22 cellular contexts compared by ENCODE assay signal in the genomic region with DNA sequence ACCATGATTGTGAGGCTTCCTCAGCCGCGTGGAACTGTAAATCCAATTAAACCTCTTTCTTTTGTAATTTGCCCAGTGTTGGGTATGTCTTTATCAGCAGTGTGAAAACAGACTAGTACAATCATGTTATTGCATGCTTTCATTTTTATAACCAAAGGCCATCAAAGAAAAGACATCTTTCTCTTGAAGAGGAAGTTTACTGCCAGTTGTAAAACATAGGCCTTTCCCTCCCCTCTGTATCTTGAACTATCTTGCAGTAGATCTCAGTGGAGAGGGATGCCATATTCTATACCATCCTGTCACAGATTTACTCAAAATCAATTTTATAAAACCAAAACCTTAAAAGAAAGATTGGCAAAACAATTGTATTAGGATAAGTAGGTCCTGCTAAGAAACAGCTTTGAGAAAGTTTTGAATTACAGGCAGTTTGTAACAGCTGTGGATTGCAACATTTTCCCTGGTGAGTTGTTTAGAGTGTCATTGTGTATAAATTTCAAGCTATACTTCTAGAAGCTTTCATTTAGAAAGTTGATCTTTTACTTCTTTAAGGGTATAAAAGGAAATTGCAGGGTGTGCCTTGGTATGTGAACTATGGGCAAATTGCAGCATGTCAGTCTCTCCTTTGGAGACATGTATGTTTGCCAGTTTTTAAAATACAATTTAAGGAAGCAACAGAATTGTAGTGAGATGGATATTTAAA.
DNase-seq lines count a peak whose midpoint lies in the region; ATAC-seq, FAIRE-seq and TF ChIP-seq lines count a peak whose summit lies in the region.
"Had no signal": no experiment of that assay in that cellular context is flagged by ENCODE, and none has a peak within 500 bp of the region (broad histone marks: within the 10 kb centered on the region; RNA-seq: fewer than 3 reads in every experiment).

No MANE protein-coding gene starts in this region.

- H3K79me2 ChIP-seq in GM23248 (ENCODE audit: insufficient read depth): no peaks in the 10 kb centered on the region

- peak; percentile 33; the same call in 2 of the 3 replicates for ATAC-seq in RWPE2 (ENCODE audit: low read depth)
- ATAC-seq: CD8-positive, alpha-beta T cell; sciatic nerve had no signal

- peak overlapping the region; percentile 45 for H3K27ac ChIP-seq in GM23248
- peak overlapping the region; percentile 97 for H3K27ac ChIP-seq in RWPE2 (ENCODE audit: poor library complexity, severe bottlenecking)
- no peak overlapping the region for H3K27ac ChIP-seq in suprapubic skin
- no peak overlapping the region for H3K27ac ChIP-seq in small intestine (ENCODE audit: low read depth in 1 of 2, low read length in 1 of 2)
- H3K27ac ChIP-seq: brain microvascular endothelial cell, tibial artery had no signal

- 93 to 95% methylated on average over 2 of the region's 2 CpGs for WGBS in GM23248 (ENCODE audit: low coverage in 1 of 2, low lambda C conversion rate in 2 of 2, missing lambda C conversion rate in 2 of 2), 2 experiments
- WGBS in suprapubic skin: 71% methylated on average over 2 of the region's 2 CpGs
- WGBS in small intestine, 3 donors: 79 to 95% (median 86%) methylated on average over 2 of the region's 2 CpGs

- peak overlapping the region; percentile 50 for H2AFZ ChIP-seq in GM23248

- H3K4me3 ChIP-seq in GM23248 (0 out of 2 replicates have a peak overlapping the region, but pooled peaks have one; percentile 10), RWPE2 (ENCODE audit: severe bottlenecking) (no peak overlapping the region), fibroblast of mammary gland (ENCODE audit: control insufficient read depth, low read depth, low read length) (no peak overlapping the region), suprapubic skin (no peak overlapping the region), small intestine (ENCODE audit: low read depth in 1 of 2, low read length in 2 of 2) (no peak overlapping the region)
- H3K4me3 ChIP-seq: tibial artery had no signal

- H3K27me3 ChIP-seq in GM23248 (replicated peaks; ENCODE audit: insufficient read depth): no peaks in the 10 kb centered on the region
- no peaks in the 10 kb centered on the region for H3K27me3 ChIP-seq in RWPE2 (ENCODE audit: insufficient read depth, poor library complexity, severe bottlenecking)
- H3K27me3 ChIP-seq in suprapubic skin: no peaks in the 10 kb centered on the region
- no peaks in the 10 kb centered on the region for H3K27me3 ChIP-seq in small intestine (ENCODE audit: control insufficient read depth in 2 of 2, insufficient read depth in 2 of 2, low read length in 2 of 2)
- H3K27me3 ChIP-seq: brain microvascular endothelial cell, tibial artery had no signal

- peaks cover 39% of the 10 kb centered on the region for H3F3A ChIP-seq in GM23248 (ENCODE audit: insufficient read depth)

- H3K9me2 ChIP-seq in GM23248 (ENCODE audit: insufficient read depth): no peaks in the 10 kb centered on the region

- H3K4me1 Mint-ChIP-seq in activated naive CD8-positive, alpha-beta T cell treated with anti-CD3 and anti-CD28 coated beads for 36 hours: no peaks in the 10 kb centered on the region
- H3K4me1 Mint-ChIP-seq: immature natural killer cell had no signal

- H3K36me3 ChIP-seq in GM23248 (ENCODE audit: low read depth): no peaks in the 10 kb centered on the region
- H3K36me3 ChIP-seq in RWPE2 (ENCODE audit: low read depth): no peaks in the 10 kb centered on the region
- no peaks in the 10 kb centered on the region for H3K36me3 ChIP-seq in suprapubic skin
- no peaks in the 10 kb centered on the region for H3K36me3 ChIP-seq in small intestine (ENCODE audit: control insufficient read depth in 2 of 2, insufficient read depth in 2 of 2, low read length in 2 of 2)
- H3K36me3 ChIP-seq: brain microvascular endothelial cell, tibial artery had no signal

- peak overlapping the region; percentile 59 for H3K4me2 ChIP-seq in GM23248 (ENCODE audit: unreplicated experiment)

- no peaks in the 10 kb centered on the region for H3K36me3 Mint-ChIP-seq in activated naive CD8-positive, alpha-beta T cell treated with anti-CD3 and anti-CD28 coated beads for 36 hours
- H3K36me3 Mint-ChIP-seq: CD8-positive, alpha-beta T cell; immature natural killer cell had no signal

- no peak overlapping the region for H3K27ac Mint-ChIP-seq in activated naive CD8-positive, alpha-beta T cell treated with anti-CD3 and anti-CD28 coated beads for 36 hours
- H3K27ac Mint-ChIP-seq: activated naive CD4-positive, alpha-beta T cell treated with anti-CD3 and anti-CD28 coated beads for 36 hours; CD8-positive, alpha-beta T cell; H9; immature natural killer cell had no signal

- no peak for TF ChIP-seq POLR2A in suprapubic skin (IDR thresholded peaks at IDR 0.05)

- no peaks in the 10 kb centered on the region for H3K9me3 ChIP-seq in GM23248 (ENCODE audit: low read depth)
- H3K9me3 ChIP-seq in RWPE2 (ENCODE audit: severe bottlenecking): no peaks in the 10 kb centered on the region
- no peaks in the 10 kb centered on the region for H3K9me3 ChIP-seq in suprapubic skin
- no peaks in the 10 kb centered on the region for H3K9me3 ChIP-seq in small intestine (ENCODE audit: control insufficient read depth, low read depth)
- H3K9me3 ChIP-seq: tibial artery had no signal

- in situ Hi-C loops in GM23248 (cut with MboI): no loop called here

- FAIRE-seq in small intestine (lab: Jason Lieb, UNC): no peak
- FAIRE-seq: GM12892 had no signal

- H4K20me1 ChIP-seq in GM23248 (ENCODE audit: insufficient read depth): no peaks in the 10 kb centered on the region

- H3K4me3 Mint-ChIP-seq in activated naive CD8-positive, alpha-beta T cell treated with anti-CD3 and anti-CD28 coated beads for 36 hours: no peak overlapping the region
- H3K4me3 Mint-ChIP-seq: activated naive CD4-positive, alpha-beta T cell treated with anti-CD3 and anti-CD28 coated beads for 36 hours; CD8-positive, alpha-beta T cell; H9; immature natural killer cell had no signal

- no peaks in the 10 kb centered on the region for H3K27me3 Mint-ChIP-seq in activated naive CD8-positive, alpha-beta T cell treated with anti-CD3 and anti-CD28 coated beads for 36 hours

- TF ChIP-seq EP300 in suprapubic skin (IDR thresholded peaks at IDR 0.05): no peak

- peaks cover 36% of the 10 kb centered on the region for H3K4me1 ChIP-seq in GM23248 (ENCODE audit: insufficient read depth)
- H3K4me1 ChIP-seq in RWPE2 (ENCODE audit: insufficient read depth, poor library complexity, severe bottlenecking): peaks cover 54% of the 10 kb centered on the region
- peaks cover 5% of the 10 kb centered on the region for H3K4me1 ChIP-seq in suprapubic skin
- H3K4me1 ChIP-seq in small intestine (ENCODE audit: control insufficient read depth in 2 of 2, insufficient read depth in 1 of 2, low read depth in 1 of 2, low read length in 1 of 2): no peaks in the 10 kb centered on the region
- H3K4me1 ChIP-seq: tibial artery had no signal

- no peak overlapping the region for H3K9ac ChIP-seq in GM23248

- no peak for TF ChIP-seq CTCF in RWPE2 (IDR thresholded peaks at IDR 0.05; ENCODE audit: poor library complexity, severe bottlenecking)
- TF ChIP-seq CTCF in fibroblast of mammary gland (conservative IDR thresholded peaks at IDR 0.05; ENCODE audit: control insufficient read depth, insufficient read depth, low read depth, low read length): no peak
- TF ChIP-seq CTCF in suprapubic skin (IDR thresholded peaks at IDR 0.05): no peak

- DNase-seq in GM23248 (peak; percentile 69), RWPE2 (ENCODE audit: low spot score) (no peak), fibroblast of mammary gland (ENCODE audit: low read depth) (peak; percentile 55), renal cortical epithelial cell (ENCODE audit: low read depth) (peak; percentile 42), suprapubic skin (ENCODE audit: low spot score in 2 of 2) (no peak), small intestine (no peak), NCI-H1105 (lab: John Stamatoyannopoulos, UW) (no peak)
- DNase-seq in activated naive CD8-positive, alpha-beta T cell treated with anti-CD3 and anti-CD28 coated beads for 36 hours: no peak
- DNase-seq: activated CD4-positive, alpha-beta T cell treated with anti-CD3 and anti-CD28 coated beads for 48 hours; activated CD8-positive, alpha-beta memory T cell treated with anti-CD3 and anti-CD28 coated beads, Interleukin-2, amount 50 U/mL, for 48 hours; activated naive CD4-positive, alpha-beta T cell treated with anti-CD3 and anti-CD28 coated beads for 36 hours; brain microvascular endothelial cell; CD8-positive, alpha-beta T cell; H9; immature natural killer cell; mesendoderm; NCI-H1417 treated with DMSO at 0.1 percent for 48 hours; NCI-H510A; stimulated activated CD4-positive, alpha-beta T cell treated with anti-CD3 and anti-CD28 coated beads, Interleukin-4, amount 100 ng/mL, for 1 hour; tibial artery had no signal

- H3K9me3 Mint-ChIP-seq in activated naive CD8-positive, alpha-beta T cell treated with anti-CD3 and anti-CD28 coated beads for 36 hours: no peaks in the 10 kb centered on the region
- H3K9me3 Mint-ChIP-seq: activated naive CD4-positive, alpha-beta T cell treated with anti-CD3 and anti-CD28 coated beads for 36 hours; CD8-positive, alpha-beta T cell had no signal

Comparison
In these comparisons a context has a peak if more than half of its experiments do, and no peak if none do; other contexts are left out.
1. DNase-seq: peak in GM23248 (single experiment), fibroblast of mammary gland (single experiment) and renal cortical epithelial cell (single experiment); none in RWPE2 (single experiment), activated naive CD8-positive, alpha-beta T cell treated with anti-CD3 and anti-CD28 coated beads for 36 hours (single experiment), suprapubic skin (0 of 2), small intestine (single experiment) and NCI-H1105 (single experiment).
2. H3K27ac ChIP-seq: peak in GM23248 (single experiment) and RWPE2 (single experiment); none in suprapubic skin (single experiment) and small intestine (0 of 2).